In the genomic region with DNA sequence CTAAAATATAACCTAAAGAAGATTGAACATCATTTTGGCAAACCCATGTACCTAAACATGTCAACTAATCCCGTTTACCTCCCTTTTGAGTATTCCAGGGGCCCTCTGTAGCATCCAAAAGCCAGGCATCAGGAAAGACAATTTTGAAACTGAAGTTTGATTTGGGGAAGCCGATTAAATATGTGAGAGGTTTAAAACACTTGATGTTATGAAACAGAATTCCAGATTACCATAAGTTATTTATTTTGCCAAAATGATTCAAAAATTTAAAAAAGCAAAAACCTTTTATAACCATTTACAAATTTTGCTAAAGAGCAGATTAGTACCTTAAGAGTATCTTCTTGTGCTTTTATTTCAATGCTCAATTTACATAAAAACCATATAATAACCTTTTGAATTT, we compare ENCODE assay signal across 22 cellular contexts. TPM values are rescaled to one million over a fixed set of nuclear protein-coding genes. Genes with fewer than 3 reads are reported as not detected.
DNase-seq lines count a peak whose midpoint lies in the region; ATAC-seq, FAIRE-seq and TF ChIP-seq lines count a peak whose summit lies in the region.
"Had no signal": no experiment of that assay in that cellular context is flagged by ENCODE, and none has a peak within 500 bp of the region (broad histone marks: within the 10 kb centered on the region; RNA-seq: fewer than 3 reads in every experiment).

No MANE protein-coding gene starts in this region.

- no peak for DNase-seq in kidney
- DNase-seq in NCI-H2171 treated with DMSO at 0.1 percent for 48 hours (lab: John Stamatoyannopoulos, UW): no peak
- DNase-seq in HFFc6: no peak
- DNase-seq: 8988T; Caco-2; CD8-positive, alpha-beta T cell; DMS153; DND-41; GDM1; H9 had no signal

- no peak overlapping the region for H3K9ac ChIP-seq in kidney (ENCODE audit: low read length in 2 of 2)
- H3K9ac ChIP-seq: BLaER1 had no signal

- no peaks in the 10 kb centered on the region for H3K4me1 Mint-ChIP-seq in HFFc6 (ENCODE audit: low read depth)

- no peaks in the 10 kb centered on the region for H3K36me3 Mint-ChIP-seq in HFFc6 (ENCODE audit: low read depth)
- H3K36me3 Mint-ChIP-seq: CD4-positive, CD25-positive, alpha-beta regulatory T cell; CD8-positive, alpha-beta T cell had no signal

- H3K27ac ChIP-seq in kidney (ENCODE audit: low read depth in 2 of 2, low read length in 2 of 2): no peak overlapping the region
- H3K27ac ChIP-seq: BLaER1, C4-2B had no signal

- H3K4me3 Mint-ChIP-seq in HFFc6: no peak overlapping the region
- H3K4me3 Mint-ChIP-seq: CD4-positive, CD25-positive, alpha-beta regulatory T cell; CD8-positive, alpha-beta T cell; GM23338; H9 had no signal

- TF ChIP-seq CTCF in kidney (IDR thresholded peaks at IDR 0.05; ENCODE audit: borderline replicate concordance, extremely low read depth, insufficient read depth) (no peak), HFFc6 (IDR thresholded peaks at IDR 0.05) (no peak)

- FAIRE-seq in A204.1 (lab: Jason Lieb, UNC) (peak; percentile 52), G401.6 (lab: Jason Lieb, UNC) (peak; percentile 25), TTC549 (lab: Jason Lieb, UNC) (peak; percentile 83), kidney (lab: Jason Lieb, UNC) (peak; percentile 42)
- FAIRE-seq: GM12878, GM19239 had no signal

- no peaks in the 10 kb centered on the region for H3K27me3 Mint-ChIP-seq in HFFc6 (ENCODE audit: insufficient read depth)

- no peak overlapping the region for H3K27ac Mint-ChIP-seq in HFFc6
- H3K27ac Mint-ChIP-seq: CD8-positive, alpha-beta T cell; GM23338; H9 had no signal

- no peak for ATAC-seq in HG03432 (IDR thresholded peaks at IDR 0.05; ENCODE audit: unreplicated experiment)
- ATAC-seq: CD8-positive, alpha-beta T cell; GM12878; GM23338; HCT116 had no signal

- intact Hi-C loops in kidney (cut with DNase I): no loop called here

- H3K9me3 ChIP-seq in kidney (ENCODE audit: control insufficient read depth in 1 of 2, low read length in 2 of 2): peaks cover 0 to 13% of the 10 kb centered on the region in 2 donors
- H3K9me3 ChIP-seq: BLaER1 had no signal

- no peaks in the 10 kb centered on the region for H3K4me1 ChIP-seq in kidney (ENCODE audit: control insufficient read depth in 1 of 2, insufficient read depth in 1 of 2, low read depth in 1 of 2, low read length in 2 of 2)
- H3K4me1 ChIP-seq: Caco-2 had no signal

- no peak overlapping the region for H3K4me3 ChIP-seq in kidney (ENCODE audit: low read length in 2 of 2)
- H3K4me3 ChIP-seq: BLaER1, GM12878, GM23338 had no signal

- H3K36me3 ChIP-seq in kidney (ENCODE audit: control insufficient read depth in 1 of 2, insufficient read depth in 2 of 2, low read length in 2 of 2): no peaks in the 10 kb centered on the region
- H3K36me3 ChIP-seq: BLaER1 had no signal

- H3K9me3 Mint-ChIP-seq in HFFc6: peaks cover 34% of the 10 kb centered on the region

RNA-seq across cellular contexts. Expression of a gene that starts 23.3 kb away (rescaled TPM):
- total RNA-seq in kidney: not detected
- not detected for polyA plus RNA-seq in kidney (ENCODE audit: insufficient read depth, low read depth, low replicate concordance)
- not detected for total RNA-seq in HFFc6 (2021; fragmentation: NEBNext Ultra II Directional; extraction: Animal tissue kit (Norgen Biotek cat#: 25700))
- total RNA-seq: A673; Caco-2; CD4-positive, CD25-positive, alpha-beta regulatory T cell; CD8-positive, alpha-beta T cell; GM12878 had no signal
